In the genomic region with DNA sequence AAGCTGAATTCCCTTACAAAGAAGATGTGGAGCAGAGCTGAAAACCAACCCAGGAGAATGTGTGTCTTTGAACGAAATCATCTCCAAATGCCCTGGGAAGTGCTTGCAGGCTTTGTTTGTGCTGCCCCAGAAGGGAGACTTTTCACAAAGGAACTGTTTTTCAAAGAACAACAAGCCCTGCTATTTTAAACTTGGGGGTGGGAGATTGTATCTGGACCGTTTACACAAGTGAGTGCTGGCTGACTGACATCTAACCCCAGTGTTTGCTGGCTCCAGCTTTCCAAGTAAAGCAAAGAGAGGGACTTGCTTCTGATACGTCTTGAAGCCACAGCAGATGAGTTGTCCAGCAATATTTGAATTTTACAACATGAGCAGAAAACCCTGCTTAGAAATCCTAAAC, we compare ENCODE assay signal across 13 cellular contexts. TPM values are rescaled to one million over a fixed set of nuclear protein-coding genes. Genes with fewer than 3 reads are reported as not detected.
DNase-seq lines count a peak whose midpoint lies in the region; ATAC-seq, FAIRE-seq and TF ChIP-seq lines count a peak whose summit lies in the region.
"Had no signal": no experiment of that assay in that cellular context is flagged by ENCODE, and none has a peak within 500 bp of the region (broad histone marks: within the 10 kb centered on the region; RNA-seq: fewer than 3 reads in every experiment).

No MANE protein-coding gene starts in this region.

- H3K4me3 ChIP-seq in astrocyte of the spinal cord (ENCODE audit: low read depth, low read length) (peak overlapping the region; percentile 65), kidney (ENCODE audit: low read length in 2 of 2) (peak overlapping the region; percentile 22 to 56), skeletal muscle satellite cell (ENCODE audit: low read length) (peak overlapping the region; percentile 68)

- no peak for FAIRE-seq in kidney (lab: Jason Lieb, UNC)

- no peaks in the 10 kb centered on the region for H3K27me3 ChIP-seq in skeletal muscle satellite cell (ENCODE audit: control insufficient read depth, insufficient read depth, low read length)

- peak overlapping the region; percentile 91 for H3K4me2 ChIP-seq in skeletal muscle satellite cell (ENCODE audit: low read length)

- H3K4me1 ChIP-seq in kidney (ENCODE audit: control insufficient read depth in 1 of 2, insufficient read depth in 1 of 2, low read depth in 1 of 2, low read length in 2 of 2) (peaks cover 0 to 7% of the 10 kb centered on the region in 2 donors), skeletal muscle satellite cell (ENCODE audit: control insufficient read depth, insufficient read depth, low read length) (peaks cover 39% of the 10 kb centered on the region)

- H3K27ac ChIP-seq in kidney (ENCODE audit: low read depth in 2 of 2, low read length in 2 of 2): no peak overlapping the region
- H3K27ac ChIP-seq: gastrocnemius medialis had no signal

- in situ Hi-C loops in astrocyte of the spinal cord (cut with HindIII; ENCODE audit: low sequenced_read_pairs): no loop called here
- in situ Hi-C loops in G401 (cut with HindIII; ENCODE audit: low sequenced_read_pairs): no loop called here

- H3K9ac ChIP-seq in kidney (ENCODE audit: low read length in 2 of 2) (no peak overlapping the region), skeletal muscle satellite cell (ENCODE audit: low read depth, low read length) (no peak overlapping the region)

- H3K36me3 ChIP-seq in kidney (ENCODE audit: control insufficient read depth in 1 of 2, insufficient read depth in 2 of 2, low read length in 2 of 2) (no peaks in the 10 kb centered on the region), skeletal muscle satellite cell (ENCODE audit: insufficient read depth, low read length) (no peaks in the 10 kb centered on the region)
- H3K36me3 ChIP-seq: gastrocnemius medialis had no signal

- peak; percentile 0 for DNase-seq in GOT3 (lab: John Stamatoyannopoulos, UW)
- peak; percentile 48 for DNase-seq in astrocyte of the spinal cord (ENCODE audit: low read depth, low spot score)
- no peak for DNase-seq in kidney
- DNase-seq in mesenteric fat pad (ENCODE audit: low spot score): no peak
- no peak for DNase-seq in head of caudate nucleus
- no peak for DNase-seq in G401 (ENCODE audit: low spot score)
- DNase-seq: activated CD8-positive, alpha-beta memory T cell treated with anti-CD3 and anti-CD28 coated beads for 24 hours; caudate nucleus; gastrocnemius medialis; naive B cell had no signal

- no peaks in the 10 kb centered on the region for H3K9me3 ChIP-seq in kidney (ENCODE audit: control insufficient read depth in 1 of 2, low read length in 2 of 2)
- no peaks in the 10 kb centered on the region for H3K9me3 ChIP-seq in skeletal muscle satellite cell (replicated peaks; ENCODE audit: low read length)
- H3K9me3 ChIP-seq: gastrocnemius medialis had no signal

- TF ChIP-seq CTCF in astrocyte of the spinal cord (IDR thresholded peaks at IDR 0.05; ENCODE audit: low read depth, low read length): no peak
- TF ChIP-seq CTCF in kidney (IDR thresholded peaks at IDR 0.05; ENCODE audit: borderline replicate concordance, extremely low read depth, insufficient read depth): no peak

- intact Hi-C loops in kidney (cut with DNase I) (no loop called here), head of caudate nucleus (cut with DNase I) (no loop called here)

- no peak for ATAC-seq in activated CD4-positive, CD25-positive, alpha-beta regulatory T cell treated with anti-CD3 and anti-CD28 coated beads, Interleukin-2, amount 50 U/mL, for 24 hours
- ATAC-seq: gastrocnemius medialis had no signal

RNA-seq across cellular contexts. Expression of gene ADAMTS12, which starts 1.6 kb away (rescaled TPM):
- 2.0 TPM for total RNA-seq in kidney
- 0.75 TPM for polyA plus RNA-seq in kidney (ENCODE audit: insufficient read depth, low read depth, low replicate concordance)
- 12.0 and 12.4 TPM in 2 replicates for total RNA-seq in skeletal muscle satellite cell (2012; rRNA removed)
- 41.2 TPM for total RNA-seq in mesenteric fat pad
- total RNA-seq in G401 (2014; rRNA removed; shearing (Covaris generic)): not detected in 2 replicates

RNA-seq across cellular contexts. Expression of gene RXFP3, which starts 46.0 kb away (rescaled TPM):
- total RNA-seq in kidney: not detected
- not detected for polyA plus RNA-seq in kidney (ENCODE audit: insufficient read depth, low read depth, low replicate concordance)
- total RNA-seq in skeletal muscle satellite cell (2012; rRNA removed): 0.22 TPM in 1 of 2 replicates, not detected in the other
- not detected for total RNA-seq in mesenteric fat pad
- total RNA-seq in G401 (2014; rRNA removed; shearing (Covaris generic)): not detected in 2 replicates
- total RNA-seq: gastrocnemius medialis, urinary bladder had no signal
- polyA plus RNA-seq: urinary bladder had no signal

Comparison
In these comparisons a context has a peak if more than half of its experiments do, and no peak if none do; other contexts are left out.
1. DNase-seq: peak in GOT3 (single experiment) and astrocyte of the spinal cord (single experiment); none in kidney (single experiment), mesenteric fat pad (single experiment), head of caudate nucleus (0 of 42) and G401 (single experiment).
2. RNA of gene ADAMTS12, which starts 1.6 kb away (total RNA-seq): 41.2 TPM in mesenteric fat pad (single experiment); 2.0 TPM in kidney (single experiment) and not detected in G401; every median in the first group is over 10 times any median in the second.
3. Peak in every context shown above with its lines, with median percentiles within 50 percentile points of each other: H3K4me3 ChIP-seq.